In the genomic region with DNA sequence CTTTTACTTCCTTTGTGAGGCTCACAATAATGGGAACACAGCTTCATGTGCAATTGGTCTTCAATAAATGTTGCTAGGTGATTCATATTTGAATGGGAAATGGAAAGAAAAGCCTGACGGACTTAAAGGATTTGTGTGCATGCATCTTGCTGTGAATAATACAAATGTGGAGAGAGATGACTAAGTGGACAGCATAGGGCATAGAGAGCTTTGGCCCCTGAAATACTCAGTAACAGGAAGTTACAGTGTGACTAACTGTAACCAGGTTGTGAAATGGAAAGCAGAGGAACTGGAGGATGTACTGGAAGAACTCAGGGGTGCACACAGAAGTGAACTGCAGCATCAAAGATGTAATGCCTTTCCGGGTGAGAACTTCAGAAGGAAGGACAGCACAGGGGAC, we compare ENCODE assay signal across 8 cellular contexts.
DNase-seq lines count a peak whose midpoint lies in the region; ATAC-seq, FAIRE-seq and TF ChIP-seq lines count a peak whose summit lies in the region.

No MANE protein-coding gene starts in this region.

- no peak for FAIRE-seq in pancreas (lab: Jason Lieb, UNC)

- H3K9me3 ChIP-seq in pancreas: no peaks in the 10 kb centered on the region

- intact Hi-C loops in pancreas (cut with DNase I): no loop called here

- no peaks in the 10 kb centered on the region for H3K27me3 ChIP-seq in pancreas

- H3K4me3 Mint-ChIP-seq in stimulated activated memory B cell treated with anti-CD40 and anti-IgM and Interleukin-4, amounts not matched to agents 10 μg/mL and 1 μg/mL and 100 μg/mL, for 72 hours: no peak overlapping the region

- H3K9me3 Mint-ChIP-seq in stimulated activated memory B cell treated with anti-CD40 and anti-IgM and Interleukin-4, amounts not matched to agents 10 μg/mL and 1 μg/mL and 100 μg/mL, for 72 hours: no peaks in the 10 kb centered on the region

- H3K36me3 Mint-ChIP-seq in stimulated activated memory B cell treated with anti-CD40 and anti-IgM and Interleukin-4, amounts not matched to agents 10 μg/mL and 1 μg/mL and 100 μg/mL, for 72 hours: no peaks in the 10 kb centered on the region

- TF ChIP-seq CTCF in epithelial cell of esophagus (IDR thresholded peaks at IDR 0.05; ENCODE audit: insufficient read depth, low read depth, low read length, missing control alignments) (no peak), pancreas (IDR thresholded peaks at IDR 0.05) (no peak)

- DNase-seq in H4 (ENCODE audit: low spot score) (peak; percentile 63), OCI-M1 (lab: John Stamatoyannopoulos, UW) (peak; percentile 19), epithelial cell of esophagus (ENCODE audit: low read depth) (peak; percentile 97), pancreas (no peak), ureter (ENCODE audit: low spot score) (no peak), COLO668 (lab: John Stamatoyannopoulos, UW; ENCODE audit: unreplicated experiment) (no peak)

- H3K36me3 ChIP-seq in pancreas: no peaks in the 10 kb centered on the region

- no peak overlapping the region for H3K4me3 ChIP-seq in epithelial cell of esophagus (ENCODE audit: low read length)
- H3K4me3 ChIP-seq in pancreas: no peak overlapping the region

- peaks cover 0 to 5% (median 0%) of the 10 kb centered on the region in 3 donors for H3K4me1 ChIP-seq in pancreas

- H3K27me3 Mint-ChIP-seq in stimulated activated memory B cell treated with anti-CD40 and anti-IgM and Interleukin-4, amounts not matched to agents 10 μg/mL and 1 μg/mL and 100 μg/mL, for 72 hours: peaks cover 16% of the 10 kb centered on the region

- ATAC-seq in pancreas: peak in 3 of 4 donors; percentile 42 to 86 (median 48)
- no peak for ATAC-seq in HG02759 (IDR thresholded peaks at IDR 0.05; ENCODE audit: unreplicated experiment)
- no peak for ATAC-seq in stimulated activated memory B cell treated with anti-CD40 and anti-IgM and Interleukin-4, amounts not matched to agents 10 μg/mL and 1 μg/mL and 100 μg/mL, for 72 hours

- H3K27ac ChIP-seq in pancreas: no peak overlapping the region

- H3K4me1 Mint-ChIP-seq in stimulated activated memory B cell treated with anti-CD40 and anti-IgM and Interleukin-4, amounts not matched to agents 10 μg/mL and 1 μg/mL and 100 μg/mL, for 72 hours: no peaks in the 10 kb centered on the region

- WGBS in pancreas, 2 donors: 85 to 86% methylated on average over 2 of the region's 2 CpGs

- no peak overlapping the region for H3K27ac Mint-ChIP-seq in stimulated activated memory B cell treated with anti-CD40 and anti-IgM and Interleukin-4, amounts not matched to agents 10 μg/mL and 1 μg/mL and 100 μg/mL, for 72 hours

Comparison
In these comparisons a context has a peak if more than half of its experiments do, and no peak if none do; other contexts are left out.
1. DNase-seq: peak in H4 (single experiment), OCI-M1 (single experiment) and epithelial cell of esophagus (single experiment); none in pancreas (0 of 6), ureter (single experiment) and COLO668 (single experiment).
2. ATAC-seq: peak in pancreas (3 of 4); none in HG02759 (single experiment) and stimulated activated memory B cell treated with anti-CD40 and anti-IgM and Interleukin-4, amounts not matched to agents 10 μg/mL and 1 μg/mL and 100 μg/mL, for 72 hours (single experiment).